14 cellular contexts compared by ENCODE assay signal in genomic region chr15:70870066-70870465, GRCh38. TPM values are rescaled to one million over a fixed set of nuclear protein-coding genes. Genes with fewer than 3 reads are reported as not detected.
DNase-seq lines count a peak whose midpoint lies in the region; ATAC-seq, FAIRE-seq and TF ChIP-seq lines count a peak whose summit lies in the region.
"Had no signal": no experiment of that assay in that cellular context is flagged by ENCODE, and none has a peak within 500 bp of the region (broad histone marks: within the 10 kb centered on the region; RNA-seq: fewer than 3 reads in every experiment).

No MANE protein-coding gene starts in this region.

- H3K27ac Mint-ChIP-seq in activated T-cell treated with anti-CD3 and anti-CD28 coated beads, Interleukin-2, amount 50 U/mL, for 72 hours, result no peak overlapping the region
- H3K27ac Mint-ChIP-seq: natural killer cell treated with Interleukin-12 subunit alpha and Interleukin-12 subunit beta and Interleukin-15 and Interleukin-18, amount 100 ng/mL, for 72 hours had no signal

- H3K4me1 Mint-ChIP-seq in activated T-cell treated with anti-CD3 and anti-CD28 coated beads, Interleukin-2, amount 50 U/mL, for 72 hours (ENCODE audit: low read depth), result no peaks in the 10 kb centered on the region

- H3K4me3 Mint-ChIP-seq in activated T-cell treated with anti-CD3 and anti-CD28 coated beads, Interleukin-2, amount 50 U/mL, for 72 hours, result no peak overlapping the region
- H3K4me3 Mint-ChIP-seq: natural killer cell treated with Interleukin-12 subunit alpha and Interleukin-12 subunit beta and Interleukin-15 and Interleukin-18, amount 100 ng/mL, for 72 hours had no signal

- no peaks in the 10 kb centered on the region for H3K36me3 ChIP-seq in SK-N-MC (ENCODE audit: insufficient read depth, low read length)

- H3K4me3 ChIP-seq in SK-N-MC, result no peak overlapping the region

- no peaks in the 10 kb centered on the region for H3K36me3 Mint-ChIP-seq in activated T-cell treated with anti-CD3 and anti-CD28 coated beads, Interleukin-2, amount 50 U/mL, for 72 hours (ENCODE audit: insufficient read depth in 2 of 2)
- H3K36me3 Mint-ChIP-seq: natural killer cell treated with Interleukin-12 subunit alpha and Interleukin-12 subunit beta and Interleukin-15 and Interleukin-18, amount 100 ng/mL, for 72 hours had no signal

- DNase-seq in activated T-cell treated with anti-CD3 and anti-CD28 coated beads, Interleukin-2, amount 50 U/mL, for 72 hours, result no peak
- DNase-seq in activated T-cell treated with anti-CD3 and anti-CD28 coated beads for 4 hours, result no peak
- DNase-seq in SK-N-MC (ENCODE audit: low read depth, low spot score), result no peak
- peak; percentile 97 for DNase-seq in fibroblast of peridontal ligament (ENCODE audit: extremely low read depth)
- peak; percentile 83 for DNase-seq in superior temporal gyrus (ENCODE audit: extremely low spot score)
- DNase-seq in D721Med (ENCODE audit: insufficient read length, low spot score), result no peak
- no peak for DNase-seq in DMS114 treated with DMSO at 0.1 percent for 48 hours (lab: John Stamatoyannopoulos, UW; ENCODE audit: unreplicated experiment)
- DNase-seq: activated effector memory CD4-positive, alpha-beta T cell treated with Interleukin-2 at 50 U/mL for 16 hours; effector memory CD4-positive, alpha-beta T cell; NCI-H2081 treated with DMSO at 0.1 percent for 48 hours; stimulated activated CD4-positive, alpha-beta T cell treated with anti-CD3 and anti-CD28 coated beads, Interleukin-15, amount 100 ng/mL, for 24 hours; stimulated activated naive CD4-positive, alpha-beta T cell treated with Interleukin-2 at 50 U/mL for 16 hours had no signal

- no peaks in the 10 kb centered on the region for H3K9me3 ChIP-seq in SK-N-MC (ENCODE audit: low read depth, low read length)

- H3K9ac ChIP-seq in SK-N-MC (ENCODE audit: insufficient read length), result no peak overlapping the region

- H3K9me3 Mint-ChIP-seq in activated T-cell treated with anti-CD3 and anti-CD28 coated beads, Interleukin-2, amount 50 U/mL, for 72 hours, result peaks cover 0 to 2% of the 10 kb centered on the region in 2 donors
- H3K9me3 Mint-ChIP-seq: natural killer cell treated with Interleukin-12 subunit alpha and Interleukin-12 subunit beta and Interleukin-15 and Interleukin-18, amount 100 ng/mL, for 72 hours had no signal

- peaks cover 19% of the 10 kb centered on the region for H3K27me3 Mint-ChIP-seq in activated T-cell treated with anti-CD3 and anti-CD28 coated beads, Interleukin-2, amount 50 U/mL, for 72 hours (ENCODE audit: low read depth)

- peak overlapping the region; percentile 61; the same call in 1 of the 2 replicates for H3K27ac ChIP-seq in SK-N-MC

- no peak for TF ChIP-seq CTCF in D721Med (IDR thresholded peaks at IDR 0.05; ENCODE audit: insufficient read depth, missing control alignments)

- no peak for FAIRE-seq in D721Med (lab: Jason Lieb, UNC)

- peak; percentile 31 to 69 for ATAC-seq in activated T-cell treated with anti-CD3 and anti-CD28 coated beads, Interleukin-2, amount 50 U/mL, for 72 hours (replicated peaks in 1 of 2)
- ATAC-seq in HG02885 (IDR thresholded peaks at IDR 0.05; ENCODE audit: poor library complexity, unreplicated experiment), result no peak

RNA-seq across cellular contexts. Expression of gene LARP6, which starts 16.1 kb away (rescaled TPM):
- under 1 TPM in 1 of 2 donors, not detected in 1; 0.74 TPM for total RNA-seq in activated T-cell treated with anti-CD3 and anti-CD28 coated beads, Interleukin-2, amount 50 U/mL, for 72 hours
- total RNA-seq: natural killer cell treated with Interleukin-12 subunit alpha and Interleukin-12 subunit beta and Interleukin-15 and Interleukin-18, amount 100 ng/mL, for 72 hours had no signal

RNA-seq across cellular contexts. Expression of gene THAP10, which starts 22.2 kb away (rescaled TPM):
- total RNA-seq in activated T-cell treated with anti-CD3 and anti-CD28 coated beads, Interleukin-2, amount 50 U/mL, for 72 hours, result under 1 TPM; 0.62 to 0.74 TPM

RNA-seq across cellular contexts. Expression of gene LRRC49, which starts 22.6 kb away (rescaled TPM):
- total RNA-seq in activated T-cell treated with anti-CD3 and anti-CD28 coated beads, Interleukin-2, amount 50 U/mL, for 72 hours, result 1 to 10 TPM in 1 of 2 donors, under 1 TPM in 1; 0.41 to 2.2 TPM

Comparison
In these comparisons a context has a peak if more than half of its experiments do, and no peak if none do; other contexts are left out.
1. DNase-seq: peak in fibroblast of peridontal ligament (single experiment) and superior temporal gyrus (single experiment); none in activated T-cell treated with anti-CD3 and anti-CD28 coated beads, Interleukin-2, amount 50 U/mL, for 72 hours (0 of 2), activated T-cell treated with anti-CD3 and anti-CD28 coated beads for 4 hours (single experiment), SK-N-MC (single experiment), D721Med (single experiment) and DMS114 treated with DMSO at 0.1 percent for 48 hours (single experiment).